ENCODE assay signal across 16 cellular contexts in the genomic region with DNA sequence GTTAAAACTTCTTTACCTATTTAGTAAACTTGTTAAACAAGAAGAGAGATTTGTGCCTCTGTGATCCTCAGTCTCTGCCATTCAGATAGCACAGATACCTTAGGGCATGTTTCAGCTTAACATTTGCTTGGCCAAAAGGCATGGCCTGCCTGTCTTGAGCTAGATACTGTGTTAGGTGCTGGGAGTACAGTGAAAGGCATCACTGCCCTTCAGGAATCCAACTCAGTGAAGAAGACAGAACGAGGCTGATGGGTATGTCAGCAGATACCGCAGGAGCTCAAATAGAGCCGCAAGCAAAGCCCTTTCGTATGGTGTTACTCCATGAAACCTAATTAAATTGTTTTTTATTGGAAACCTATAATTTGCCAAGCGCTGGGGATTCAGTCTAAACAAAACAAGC. TPM values are rescaled to one million over a fixed set of nuclear protein-coding genes. Genes with fewer than 3 reads are reported as not detected.
A peak's percentile ranks its signal among the peaks of the same experiment; 100 is the strongest.
DNase-seq lines count a peak whose midpoint lies in the region; ATAC-seq and TF ChIP-seq lines count a peak whose summit lies in the region.
"Had no signal": no experiment of that assay in that cellular context is flagged by ENCODE, and none has a peak within 500 bp of the region (broad histone marks: within the 10 kb centered on the region; RNA-seq: fewer than 3 reads in every experiment).

No MANE protein-coding gene starts in this region.

- H3K27me3 ChIP-seq in thyroid gland: no peaks in the 10 kb centered on the region
- H3K27me3 ChIP-seq: BE2C had no signal

- no peak for ATAC-seq in GM21825 (IDR thresholded peaks at IDR 0.05; ENCODE audit: unreplicated experiment)
- ATAC-seq in HG02981 (IDR thresholded peaks at IDR 0.05; ENCODE audit: unreplicated experiment): no peak

- TF ChIP-seq CTCF in thyroid gland (IDR thresholded peaks at IDR 0.05): no peak

- WGBS in thyroid gland, 2 donors: 41 to 72% methylated on average over 5 of the region's 5 CpGs

- peaks cover 19 to 28% of the 10 kb centered on the region in 2 donors for H3K36me3 ChIP-seq in thyroid gland

- peaks cover 29 to 49% of the 10 kb centered on the region in 2 donors for H3K4me1 ChIP-seq in thyroid gland
- H3K4me1 ChIP-seq: BE2C, HAP-1 had no signal

- H3K27ac ChIP-seq in thyroid gland: peak overlapping the region; percentile 47 to 64 (median 62)
- H3K27ac ChIP-seq: C4-2B, HL-60 had no signal

- intact Hi-C loops in thyroid gland (cut with DNase I): no loop called here

- no peaks in the 10 kb centered on the region for H3K9me3 ChIP-seq in thyroid gland
- H3K9me3 ChIP-seq: BE2C, HAP-1 had no signal

- peak in 1 of 2 donors; percentile 34 for TF ChIP-seq POLR2A in thyroid gland (IDR thresholded peaks at IDR 0.05)

- H3K4me3 ChIP-seq in thyroid gland (replicated peaks in 1 of 3): no peak overlapping the region
- H3K4me3 ChIP-seq: HAP-1 had no signal

- DNase-seq in D341Med (ENCODE audit: low spot score): peak; percentile 38
- DNase-seq in NCI-H2227 treated with DMSO at 0.1 percent for 48 hours (lab: John Stamatoyannopoulos, UW): peak; percentile 90
- DNase-seq in kidney glomerular epithelial cell (lab: John Stamatoyannopoulos, UW): peak; percentile 68
- DNase-seq in thyroid gland: peak; percentile 47 to 49
- DNase-seq in nucleus accumbens (lab: John Stamatoyannopoulos, UW): no peak
- DNase-seq: BE2C; CD4-positive, alpha-beta memory T cell; DMS153; DMS79 treated with DMSO at 0.1 percent for 48 hours; EL; HFFc6 had no signal

RNA-seq across cellular contexts. Expression of a gene that starts 12.9 kb away (rescaled TPM):
- total RNA-seq in thyroid gland: 10 to 100 TPM; 28.6 to 46.9 (median 38.0) TPM

RNA-seq across cellular contexts. Expression of a gene that starts 47.3 kb away (rescaled TPM):
- 10 to 100 TPM; 29.7 to 49.2 (median 39.8) TPM for total RNA-seq in thyroid gland

Comparison
In these comparisons a context has a peak if more than half of its experiments do, and no peak if none do; other contexts are left out.
1. DNase-seq: peak in D341Med (single experiment), NCI-H2227 treated with DMSO at 0.1 percent for 48 hours (single experiment), kidney glomerular epithelial cell (single experiment) and thyroid gland (2 of 2); none in nucleus accumbens (0 of 56).